27 cellular contexts compared by ENCODE assay signal in genomic region chr17:5913641-5914040, GRCh38.
"Had no signal": no experiment of that assay in that cellular context is flagged by ENCODE, and none has a peak within 500 bp of the region (broad histone marks: within the 10 kb centered on the region; RNA-seq: fewer than 3 reads in every experiment).

No MANE protein-coding gene starts in this region.

- H3K4me3 ChIP-seq: coronary artery, gastroesophageal sphincter, heart left ventricle, hepatocyte, left lung, neural progenitor cell, smooth muscle cell, stomach, thoracic aorta, tibial nerve, upper lobe of right lung, uterus had no signal

- ATAC-seq: esophagus mucosa; gastroesophageal sphincter; heart left ventricle; left cardiac atrium; left lung; naive thymus-derived CD4-positive, alpha-beta T cell; sciatic nerve; stimulated activated effector memory CD8-positive, alpha-beta T cell treated with anti-CD3 and anti-CD28 coated beads, Interleukin-12 subunit alpha, Interleukin-12 subunit beta, amount 100 ng/mL, for 72 hours; upper lobe of right lung had no signal

- H3K27ac ChIP-seq: coronary artery, epithelial cell of prostate, gastroesophageal sphincter, heart left ventricle, hepatocyte, left lung, neural progenitor cell, parathyroid adenoma, stomach, thoracic aorta, tibial nerve, upper lobe of right lung, uterus had no signal

- H3K9me3 ChIP-seq: gastroesophageal sphincter, heart left ventricle, left lung, thoracic aorta, upper lobe of right lung, uterus had no signal

- H3K36me3 ChIP-seq: gastroesophageal sphincter, heart left ventricle, left lung, neural progenitor cell, stomach, thoracic aorta, tibial nerve, upper lobe of right lung, uterus had no signal

- DNase-seq: effector CD4-positive, alpha-beta T cell; foreskin fibroblast; heart left ventricle; kidney; left cardiac atrium; left lung; mesendoderm; naive thymus-derived CD4-positive, alpha-beta T cell; stimulated activated CD4-positive, alpha-beta T cell treated with anti-CD3 and anti-CD28 coated beads, Interleukin-12 subunit alpha, Interleukin-12 subunit beta, amount 100 ng/mL, for 4 hours; stimulated activated CD4-positive, alpha-beta T cell treated with anti-CD3 and anti-CD28 coated beads, Interleukin-1b, Interleukin-23, amount 100 ng/mL, for 48 hours; stimulated activated CD4-positive, alpha-beta T cell treated with anti-CD3 and anti-CD28 coated beads, Interleukin-4, amount 100 ng/mL, for 1 hour; stimulated activated naive CD4-positive, alpha-beta T cell treated with Interleukin-2 at 50 U/mL for 16 hours; stomach; upper lobe of right lung; uterus had no signal

- FAIRE-seq: kidney had no signal

- H3K27me3 ChIP-seq: gastroesophageal sphincter, heart left ventricle, hepatocyte, neural progenitor cell, tibial nerve, upper lobe of right lung, uterus had no signal

- H3K4me1 ChIP-seq: gastroesophageal sphincter, heart left ventricle, left lung, neural progenitor cell, parathyroid adenoma, stomach, tibial nerve, upper lobe of right lung, uterus had no signal
